8 cellular contexts compared by ENCODE assay signal in genomic region chr11:9363954-9364912, GRCh38. TPM values are rescaled to one million over a fixed set of nuclear protein-coding genes. Genes with fewer than 3 reads are reported as not detected.
DNase-seq lines count a peak whose midpoint lies in the region; ATAC-seq, FAIRE-seq and TF ChIP-seq lines count a peak whose summit lies in the region.

No MANE protein-coding gene starts in this region.

- H3K27me3 ChIP-seq in Caco-2 (replicated peaks; ENCODE audit: control insufficient read depth, insufficient read depth, low read length) (no peaks in the 10 kb centered on the region), H1 (replicated peaks in 1 of 4; ENCODE audit: control insufficient read depth in 3 of 4, extremely low read depth in 1 of 4, insufficient read depth in 3 of 4, low read length in 3 of 4) (no peaks in the 10 kb centered on the region), mesendoderm (ENCODE audit: insufficient read depth, low read length, poor library complexity) (no peaks in the 10 kb centered on the region)

- H2BK120ac ChIP-seq in H1 (replicated peaks; ENCODE audit: low read depth, low read length), result peak overlapping the region; percentile 4
- H2BK120ac ChIP-seq in mesendoderm (ENCODE audit: low read depth, low read length), result peak overlapping the region; percentile 96

- H3K9ac ChIP-seq in H1 (replicated peaks in 1 of 4; ENCODE audit: extremely low read depth in 1 of 4, low read depth in 3 of 4, low read length in 3 of 4), result peak overlapping the region; percentile 39 to 76 (median 64)
- H3K9ac ChIP-seq in mesendoderm (ENCODE audit: low read length), result peak overlapping the region; percentile 86

- H3K4ac ChIP-seq in H1 (replicated peaks; ENCODE audit: insufficient read length, low read depth, low read length) (peak overlapping the region; percentile 76), mesendoderm (ENCODE audit: low read depth, low read length) (peak overlapping the region; percentile 99)

- intact Hi-C loops in Caco-2 (cut with micrococcal nuclease; ENCODE audit: unreplicated experiment), result loop anchor here (1.0 to 5.0 kb wide), 6 partner anchors 20 to 203 kb away; partner anchors contain the start of genes DENND5A, IPO7, TMEM41B and ZNF143

- peak overlapping the region; percentile 52 to 63 for H3K4me2 ChIP-seq in H1 (ENCODE audit: insufficient read depth in 1 of 2, low read depth in 2 of 2, low read length in 2 of 2)
- peak overlapping the region; percentile 31 for H3K4me2 ChIP-seq in mesendoderm (ENCODE audit: low read length)

- peak overlapping the region; percentile 96; the same call in 1 of the 2 replicates for H4K8ac ChIP-seq in H1 (ENCODE audit: extremely low read depth, insufficient read depth, low read length)
- H4K8ac ChIP-seq in mesendoderm (ENCODE audit: low read depth, low read length), result peak overlapping the region; percentile 44

- H2BK20ac ChIP-seq in H1 (ENCODE audit: low read length), result no peak overlapping the region

- H3K14ac ChIP-seq in H1 (ENCODE audit: insufficient read length), result no peak overlapping the region

- H3K27me3 Mint-ChIP-seq in Caco-2 (ENCODE audit: insufficient read depth, unreplicated experiment), result no peaks in the 10 kb centered on the region

- H3K27ac ChIP-seq in H1 (ENCODE audit: low read depth, low read length) (peak overlapping the region; percentile 92), mesendoderm (ENCODE audit: low read depth, low read length) (peak overlapping the region; percentile 93)

- H4K5ac ChIP-seq in H1 (ENCODE audit: insufficient read length, low read depth, low read length) (peak overlapping the region; percentile 75), mesendoderm (ENCODE audit: low read length) (peak overlapping the region; percentile 99)

- TF ChIP-seq CTCF in Caco-2 (IDR thresholded peaks at IDR 0.05; ENCODE audit: insufficient read depth in 1 of 2, low read depth in 1 of 2, low read length in 1 of 2, severe bottlenecking in 1 of 2, unreplicated experiment in 1 of 2) (no peak), H1 (IDR thresholded peaks at IDR 0.05; ENCODE audit: control extremely low read depth in 1 of 3, insufficient read depth in 1 of 3, low read depth in 1 of 3, low read length in 3 of 3) (no peak)

- peak; percentile 98 for DNase-seq in Caco-2
- DNase-seq in HTR-8/SVneo (ENCODE audit: insufficient read length, low spot score), result peak; percentile 96
- DNase-seq in NOMO-1 treated with DMSO at 0.1 percent for 48 hours (lab: John Stamatoyannopoulos, UW; ENCODE audit: unreplicated experiment), result peak; percentile 95
- DNase-seq in activated CD8-positive, alpha-beta memory T cell treated with anti-CD3 and anti-CD28 coated beads for 48 hours (ENCODE audit: low read depth in 2 of 3, low spot score in 2 of 3), result peak; percentile 58 to 70 (median 63)
- DNase-seq in H1 (ENCODE audit: low read depth in 1 of 2, low spot score in 2 of 2), result peak; percentile 88 to 89
- DNase-seq in mesendoderm, result peak; percentile 99
- peak; percentile 65 for DNase-seq in stimulated activated CD8-positive, alpha-beta memory T cell treated with anti-CD3 and anti-CD28 coated beads, Interleukin-12 subunit alpha, Interleukin-12 subunit beta, amount 100 ng/mL, for 24 hours (ENCODE audit: extremely low read depth)

- H3K36me3 Mint-ChIP-seq in Caco-2 (ENCODE audit: insufficient read depth, unreplicated experiment), result peaks cover 27% of the 10 kb centered on the region

- H2BK15ac ChIP-seq in H1 (ENCODE audit: low read length) (peak overlapping the region; percentile 31; the same call in 1 of the 2 replicates), mesendoderm (replicated peaks; ENCODE audit: low read depth) (peak overlapping the region; percentile 89)

- H2BK12ac ChIP-seq in H1 (ENCODE audit: low read depth, low read length), result peak overlapping the region; percentile 100

- peak overlapping the region; percentile 95 for H3K56ac ChIP-seq in H1 (replicated peaks; ENCODE audit: insufficient read length, low read depth, low read length)
- H3K56ac ChIP-seq in mesendoderm (ENCODE audit: low read length), result peak overlapping the region; percentile 93

- H3K4me3 Mint-ChIP-seq in Caco-2 (ENCODE audit: unreplicated experiment), result peak overlapping the region; percentile 71

- no peak for TF ChIP-seq RAD21 in H1 (IDR thresholded peaks at IDR 0.05 in 1 of 2, conservative IDR thresholded peaks at IDR 0.05 in 1 of 2; ENCODE audit: low read depth in 2 of 2, low read length in 2 of 2)

- H3K36me3 ChIP-seq in Caco-2 (ENCODE audit: control insufficient read depth, insufficient read depth, low read length) (no peaks in the 10 kb centered on the region), H1 (ENCODE audit: control insufficient read depth in 2 of 4, insufficient read depth in 4 of 4, low read length in 3 of 4) (no peaks in the 10 kb centered on the region), mesendoderm (ENCODE audit: control insufficient read depth, insufficient read depth, low read length) (no peaks in the 10 kb centered on the region)

- H3K18ac ChIP-seq in H1 (ENCODE audit: extremely low read depth, low read length) (peak overlapping the region; percentile 96), mesendoderm (ENCODE audit: low read length) (peak overlapping the region; percentile 64)

- POLR2A ChIA-PET in Caco-2 (lab: Charles Lee), result interaction anchor here (0.5 to 2.3 kb wide), 18 partner anchors 10 to 1055 kb away, joined by 3 to 17 read pairs (median 6); partner anchors contain the start of genes IPO7, TMEM41B and ZNF143
- POLR2A ChIA-PET in H1 (lab: Charles Lee; ENCODE audit: partially characterized antibody), result interaction anchor here (0.6 to 4.0 kb wide), 23 partner anchors 9 to 274 kb away, joined by 3 to 72 read pairs (median 5); partner anchors contain the start of genes DENND5A, IPO7, TMEM41B and ZNF143

- peaks cover 17% of the 10 kb centered on the region for H3K4me1 Mint-ChIP-seq in Caco-2 (ENCODE audit: low read depth, unreplicated experiment)

- no peak overlapping the region; the same call in 1 of the 2 replicates for H2AFZ ChIP-seq in H1 (ENCODE audit: low read length)

- BruUV-seq in Caco-2 (replicated peaks; lab: Mats Ljungman, UMichigan), result TSS peak; percentile 89

- FAIRE-seq in HTR-8/SVneo (lab: Jason Lieb, UNC) (peak; percentile 90), H1 (lab: Jason Lieb, UNC) (no peak)

- no peaks in the 10 kb centered on the region for H3K79me1 ChIP-seq in H1 (ENCODE audit: low read depth, low read length)
- no peaks in the 10 kb centered on the region for H3K79me1 ChIP-seq in mesendoderm (ENCODE audit: low read length)

- H4K91ac ChIP-seq in H1 (replicated peaks; ENCODE audit: insufficient read length, low read length), result peak overlapping the region; percentile 98

- H3K4me3 ChIP-seq in Caco-2 (ENCODE audit: low read depth, low read length) (peak overlapping the region; percentile 57), H1 (ENCODE audit: extremely low read depth in 1 of 4, insufficient read depth in 2 of 4, low read depth in 3 of 4, low read length in 4 of 4) (peak overlapping the region; percentile 19 to 59 (median 45)), mesendoderm (ENCODE audit: low read length) (no peak overlapping the region)

- TF ChIP-seq EP300 in H1 (IDR thresholded peaks at IDR 0.05; ENCODE audit: borderline replicate concordance in 1 of 2, low read depth in 2 of 2, low read length in 2 of 2), result peak in 1 of 2 experiments; percentile 19; a peak in 1 of 3 replicates

- no peaks in the 10 kb centered on the region for H3K9me3 Mint-ChIP-seq in Caco-2 (ENCODE audit: unreplicated experiment)

- CTCF ChIA-PET in Caco-2 (lab: Charles Lee), result interaction anchor here (0.5 to 3.2 kb wide), 3 partner anchors 21 to 134 kb away, joined by 3 to 12 read pairs (median 6); partner anchors contain the start of gene IPO7
- CTCF ChIA-PET in H1 (lab: Charles Lee; ENCODE audit: partially characterized antibody), result interaction anchor here (0.6 to 1.3 kb wide), 5 partner anchors 16 to 86 kb away, joined by 3 to 4 read pairs (median 3); no protein-coding TSS in a partner anchor

- H2BK5ac ChIP-seq in H1 (ENCODE audit: low read depth, low read length) (peak overlapping the region; percentile 99), mesendoderm (ENCODE audit: low read length) (peak overlapping the region; percentile 92)

- H3K23me2 ChIP-seq in H1 (ENCODE audit: low read depth, low read length), result no peaks in the 10 kb centered on the region; the same call in 1 of the 2 replicates

- H3K4me1 ChIP-seq in Caco-2 (peaks cover 31% of the 10 kb centered on the region), H1 (replicated peaks in 1 of 4; ENCODE audit: control insufficient read depth in 3 of 4, insufficient read depth in 4 of 4, low read length in 3 of 4) (peaks cover 4 to 15% (median 10%) of the 10 kb centered on the region in 4 experiments), mesendoderm (ENCODE audit: control insufficient read depth, low read depth, low read length) (peaks cover 7% of the 10 kb centered on the region)

- TF ChIP-seq POLR2A in H1 (IDR thresholded peaks at IDR 0.05; ENCODE audit: control extremely low read depth in 1 of 2, low read depth in 2 of 2, low read length in 2 of 2), result peak; percentile 55 to 80; a peak in 2 of 3 replicates

- WGBS in H1 (ENCODE audit: extremely low coverage in 1 of 2, insufficient coverage in 1 of 2, insufficient read length in 1 of 2, insufficient replicate concordance in 2 of 2, low coverage in 1 of 2, low lambda C conversion rate in 2 of 2, missing lambda C conversion rate in 1 of 2), 2 experiments, result 10% methylated on average over 64 of the region's 64 CpGs; no CpG with 5 or more reads in 1 of the 2 experiments
- WGBS in mesendoderm (ENCODE audit: extremely low coverage, insufficient coverage, low lambda C conversion rate), result no CpG with 5 or more reads among the region's 64 CpGs

- H3K79me2 ChIP-seq in H1 (ENCODE audit: control insufficient read depth in 1 of 2, insufficient read depth in 2 of 2, low read length in 2 of 2) (no peaks in the 10 kb centered on the region), mesendoderm (ENCODE audit: control insufficient read depth, insufficient read depth, low read length) (no peaks in the 10 kb centered on the region)

- H4K20me1 ChIP-seq in H1 (replicated peaks in 1 of 2; ENCODE audit: control insufficient read depth in 1 of 2, insufficient read depth in 2 of 2, low read length in 2 of 2), result no peaks in the 10 kb centered on the region

- ATAC-seq in GM21390 (IDR thresholded peaks at IDR 0.05; ENCODE audit: unreplicated experiment), result peak; percentile 98

- H3K27ac Mint-ChIP-seq in Caco-2 (ENCODE audit: unreplicated experiment), result peak overlapping the region; percentile 96

- peak overlapping the region; percentile 79 for H2AK5ac ChIP-seq in H1 (ENCODE audit: low read depth, low read length)
- peak overlapping the region; percentile 94 for H2AK5ac ChIP-seq in mesendoderm (ENCODE audit: low read length)

- H3K9me3 ChIP-seq in Caco-2 (no peaks in the 10 kb centered on the region), H1 (ENCODE audit: insufficient read depth in 2 of 2, low read depth in 1 of 2, low read length in 1 of 2) (no peaks in the 10 kb centered on the region)

- no peak overlapping the region for H3K23ac ChIP-seq in H1 (ENCODE audit: insufficient read length)
- H3K23ac ChIP-seq in mesendoderm (ENCODE audit: low read length), result peak overlapping the region; percentile 89

RNA-seq across cellular contexts. Expression of gene IPO7, which starts 20.2 kb away (rescaled TPM):
- total RNA-seq in Caco-2 (2022), result 196 and 199 TPM in 2 replicates
- 244 and 259 TPM in 2 replicates for total RNA-seq in H1 (2021; fragmentation: NEBNext Ultra II Directional; extraction: Animal tissue kit (Norgen Biotek cat#: 25700))
- 38.7 and 45.9 TPM in 2 replicates for polyA plus RNA-seq in H1 (2011; rRNA removed)
- 61.0 TPM for polyA plus RNA-seq in H1 (2011; cell fraction: cytosol; rRNA removed)
- polyA plus RNA-seq in H1 (2011; cell fraction: nucleus; rRNA removed), result 90.5 TPM
- 60.6 to 116 TPM (median 80.2 TPM) in 4 replicates for polyA plus RNA-seq in H1 (2012, experiment 1 of 2)
- 5.5 TPM for polyA plus RNA-seq in H1 (2012, experiment 2 of 2)
- 119 TPM for polyA plus RNA-seq in H1 (2013, experiment 1 of 2)
- 111 TPM for polyA plus RNA-seq in H1 (2013, experiment 2 of 2)
- 160 and 258 TPM in 2 replicates for polyA minus RNA-seq in H1 (2011; rRNA and poly(A)+ RNA removed)
- 368 TPM for polyA minus RNA-seq in H1 (2011; cell fraction: cytosol; rRNA and poly(A)+ RNA removed)
- polyA minus RNA-seq in H1 (2011; cell fraction: nucleus; rRNA and poly(A)+ RNA removed), result 292 TPM
- 140 TPM for polyA plus RNA-seq in mesendoderm (2013, experiment 1 of 2)
- polyA plus RNA-seq in mesendoderm (2013, experiment 2 of 2), result 137 TPM

RNA-seq across cellular contexts. Expression of gene TMEM41B, which starts 49.8 kb away (rescaled TPM):
- 103 and 110 TPM in 2 replicates for total RNA-seq in Caco-2 (2022)
- total RNA-seq in H1 (2021; fragmentation: NEBNext Ultra II Directional; extraction: Animal tissue kit (Norgen Biotek cat#: 25700)), result 43.9 and 50.1 TPM in 2 replicates
- polyA plus RNA-seq in H1 (2011; rRNA removed), result 16.5 and 24.3 TPM in 2 replicates
- 27.2 TPM for polyA plus RNA-seq in H1 (2011; cell fraction: cytosol; rRNA removed)
- 24.3 TPM for polyA plus RNA-seq in H1 (2011; cell fraction: nucleus; rRNA removed)
- 20.1 to 24.6 TPM (median 22.2 TPM) in 4 replicates for polyA plus RNA-seq in H1 (2012, experiment 1 of 2)
- 5.3 TPM for polyA plus RNA-seq in H1 (2012, experiment 2 of 2)
- polyA plus RNA-seq in H1 (2013, experiment 1 of 2), result 57.5 TPM
- polyA plus RNA-seq in H1 (2013, experiment 2 of 2), result 70.5 TPM
- 14.8 and 19.2 TPM in 2 replicates for polyA minus RNA-seq in H1 (2011; rRNA and poly(A)+ RNA removed)
- polyA minus RNA-seq in H1 (2011; cell fraction: cytosol; rRNA and poly(A)+ RNA removed), result 24.1 TPM
- polyA minus RNA-seq in H1 (2011; cell fraction: nucleus; rRNA and poly(A)+ RNA removed), result 30.6 TPM
- polyA plus RNA-seq in mesendoderm (2013, experiment 1 of 2), result 45.8 TPM
- polyA plus RNA-seq in mesendoderm (2013, experiment 2 of 2), result 44.7 TPM
